ENCODE assay signal across 20 cellular contexts in the genomic region with DNA sequence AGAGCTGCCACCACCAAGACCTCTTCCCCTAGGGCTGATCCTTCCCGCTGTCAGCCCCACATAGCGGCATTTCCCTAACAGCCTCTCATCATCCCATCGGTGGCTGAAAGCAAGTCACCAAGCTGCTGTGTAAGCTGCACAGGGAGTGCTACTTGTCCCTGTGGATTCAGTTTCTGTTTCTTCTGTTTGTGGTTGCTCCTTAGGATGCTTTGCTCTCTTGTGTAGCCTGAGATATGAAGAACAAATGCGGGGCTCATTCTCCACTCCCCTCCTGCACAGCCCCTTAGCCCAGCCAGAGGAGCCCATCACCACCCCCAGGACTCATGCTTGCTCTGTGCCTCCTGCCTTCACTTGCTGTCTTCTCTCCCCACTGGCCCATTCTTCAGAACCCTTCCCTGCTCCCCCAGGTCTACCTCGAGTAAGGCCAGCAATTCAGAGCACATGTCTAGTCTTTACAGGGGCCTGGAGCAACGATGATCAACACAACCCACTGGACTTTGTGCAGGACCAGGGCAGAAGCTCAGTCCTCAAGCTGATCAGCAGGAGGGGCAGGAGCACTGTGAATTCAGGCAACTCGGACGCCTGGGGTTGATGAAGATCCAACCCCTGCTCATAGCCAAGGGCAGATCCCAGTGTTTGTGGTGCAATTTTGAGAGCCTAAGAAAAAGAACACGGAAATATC.
DNase-seq lines count a peak whose midpoint lies in the region; ATAC-seq and TF ChIP-seq lines count a peak whose summit lies in the region.
"Had no signal": no experiment of that assay in that cellular context is flagged by ENCODE, and none has a peak within 500 bp of the region (broad histone marks: within the 10 kb centered on the region; RNA-seq: fewer than 3 reads in every experiment).

No MANE protein-coding gene starts in this region.

- no peaks in the 10 kb centered on the region for H3K4me1 Mint-ChIP-seq in osteocyte (ENCODE audit: unreplicated experiment)
- H3K4me1 Mint-ChIP-seq in activated CD8-positive, alpha-beta T cell treated with anti-CD3 and anti-CD28 coated beads for 36 hours (ENCODE audit: low read depth) = no peaks in the 10 kb centered on the region

- CTCF ChIA-PET in activated CD8-positive, alpha-beta T cell treated with anti-CD3 and anti-CD28 coated beads for 36 hours (lab: Charles Lee) = no interaction called here

- in situ Hi-C loops in GM13976 (cut with MboI; ENCODE audit: low sequenced_read_pairs, unreplicated experiment) = no loop called here

- 90% methylated on average over 9 of the region's 9 CpGs for WGBS in esophagus muscularis mucosa

- no peak for TF ChIP-seq POLR2A in esophagus muscularis mucosa (IDR thresholded peaks at IDR 0.05; ENCODE audit: low read depth)

- TF ChIP-seq CTCF in GM13976 (IDR thresholded peaks at IDR 0.05; ENCODE audit: borderline replicate concordance, control extremely low read depth, extremely low read depth, insufficient read depth, missing control alignments) (peak; percentile 16), esophagus muscularis mucosa (IDR thresholded peaks at IDR 0.05) (no peak), osteocyte (IDR thresholded peaks at IDR 0.05) (no peak)
- TF ChIP-seq CTCF in activated CD8-positive, alpha-beta T cell treated with anti-CD3 and anti-CD28 coated beads for 36 hours (IDR thresholded peaks at IDR 0.05) = no peak

- H3K36me3 Mint-ChIP-seq in osteocyte (ENCODE audit: unreplicated experiment) = no peaks in the 10 kb centered on the region
- H3K36me3 Mint-ChIP-seq in activated CD8-positive, alpha-beta T cell treated with anti-CD3 and anti-CD28 coated beads for 36 hours (ENCODE audit: low read depth) = no peaks in the 10 kb centered on the region

- no peaks in the 10 kb centered on the region for H3K27me3 ChIP-seq in esophagus muscularis mucosa
- H3K27me3 ChIP-seq: Peyer's patch had no signal

- no peaks in the 10 kb centered on the region for H3K4me1 ChIP-seq in esophagus muscularis mucosa
- H3K4me1 ChIP-seq: Peyer's patch had no signal

- H3K27ac Mint-ChIP-seq in osteocyte (ENCODE audit: unreplicated experiment) = no peak overlapping the region
- H3K27ac Mint-ChIP-seq in activated CD8-positive, alpha-beta T cell treated with anti-CD3 and anti-CD28 coated beads for 36 hours = no peak overlapping the region

- H3K36me3 ChIP-seq in esophagus muscularis mucosa = no peaks in the 10 kb centered on the region
- H3K36me3 ChIP-seq: Peyer's patch had no signal

- TF ChIP-seq EP300 in esophagus muscularis mucosa (IDR thresholded peaks at IDR 0.05) = no peak

- POLR2A ChIA-PET in activated CD8-positive, alpha-beta T cell treated with anti-CD3 and anti-CD28 coated beads for 36 hours (lab: Charles Lee) = no interaction called here

- H3K4me3 Mint-ChIP-seq in osteocyte (ENCODE audit: unreplicated experiment) = no peak overlapping the region
- no peak overlapping the region for H3K4me3 Mint-ChIP-seq in activated CD8-positive, alpha-beta T cell treated with anti-CD3 and anti-CD28 coated beads for 36 hours

- H3K4me3 ChIP-seq in esophagus muscularis mucosa = no peak overlapping the region
- H3K4me3 ChIP-seq: Peyer's patch had no signal

- no peak for DNase-seq in GM13976 (ENCODE audit: low spot score)
- DNase-seq in esophagus muscularis mucosa (ENCODE audit: extremely low spot score) = peak; percentile 64
- peak; percentile 60 for DNase-seq in osteocyte (ENCODE audit: extremely low spot score, unreplicated experiment)
- no peak for DNase-seq in activated CD8-positive, alpha-beta T cell treated with anti-CD3 and anti-CD28 coated beads for 36 hours
- DNase-seq in mucosa of gallbladder (ENCODE audit: low spot score) = no peak
- no peak for DNase-seq in NCI-H2227 treated with DMSO at 0.1 percent for 48 hours (lab: John Stamatoyannopoulos, UW)
- DNase-seq: DMS79 treated with DMSO at 0.1 percent for 48 hours; H7; MM.1S; NCI-H1092 treated with DMSO at 0.1 percent for 48 hours; NCI-H146; NCI-H2081; NCI-H2171 treated with DMSO at 0.1 percent for 48 hours; NCI-H446 treated with DMSO at 0.1 percent for 48 hours; NCI-H69; NK-92 treated with Interleukin-12 subunit alpha and Interleukin-12 subunit beta, amount 100 ng/mL, for 24 hours; Peyer's patch had no signal

- H3K27ac ChIP-seq in esophagus muscularis mucosa (replicated peaks in 1 of 4) = no peak overlapping the region
- H3K27ac ChIP-seq: C4-2B, HL-60, Peyer's patch had no signal

- H3K9me3 ChIP-seq in esophagus muscularis mucosa = no peaks in the 10 kb centered on the region
- H3K9me3 ChIP-seq: Peyer's patch had no signal

- no peaks in the 10 kb centered on the region for H3K9me3 Mint-ChIP-seq in osteocyte (ENCODE audit: unreplicated experiment)
- H3K9me3 Mint-ChIP-seq in activated CD8-positive, alpha-beta T cell treated with anti-CD3 and anti-CD28 coated beads for 36 hours = no peaks in the 10 kb centered on the region

- intact Hi-C loops in esophagus muscularis mucosa (cut with DNase I) = no loop called here
- intact Hi-C loops in activated CD8-positive, alpha-beta T cell treated with anti-CD3 and anti-CD28 coated beads for 36 hours (cut with micrococcal nuclease) = no loop called here

- no peak for ATAC-seq in activated CD8-positive, alpha-beta T cell treated with anti-CD3 and anti-CD28 coated beads for 36 hours
- no peak for ATAC-seq in GM21526 (IDR thresholded peaks at IDR 0.05; ENCODE audit: low FRiP score, unreplicated experiment)

- H3K27me3 Mint-ChIP-seq in osteocyte (ENCODE audit: unreplicated experiment) = peaks cover 59% of the 10 kb centered on the region
- peaks cover 4% of the 10 kb centered on the region for H3K27me3 Mint-ChIP-seq in activated CD8-positive, alpha-beta T cell treated with anti-CD3 and anti-CD28 coated beads for 36 hours

Comparison
In these comparisons a context has a peak if more than half of its experiments do, and no peak if none do; other contexts are left out.
1. DNase-seq: peak in esophagus muscularis mucosa (single experiment) and osteocyte (single experiment); none in GM13976 (single experiment), activated CD8-positive, alpha-beta T cell treated with anti-CD3 and anti-CD28 coated beads for 36 hours (single experiment), mucosa of gallbladder (single experiment) and NCI-H2227 treated with DMSO at 0.1 percent for 48 hours (single experiment).